9 cellular contexts compared by ENCODE assay signal in genomic region chr15:63598467-63599400, GRCh38. TPM values are rescaled to one million over a fixed set of nuclear protein-coding genes. Genes with fewer than 3 reads are reported as not detected.
DNase-seq lines count a peak whose midpoint lies in the region; ATAC-seq and TF ChIP-seq lines count a peak whose summit lies in the region.
"Had no signal": no experiment of that assay in that cellular context is flagged by ENCODE, and none has a peak within 500 bp of the region (broad histone marks: within the 10 kb centered on the region; RNA-seq: fewer than 3 reads in every experiment).

No MANE protein-coding gene starts in this region.

- H3K36me3 Mint-ChIP-seq in naive thymus-derived CD4-positive, alpha-beta T cell: peaks cover 3 to 26% (median 8%) of the 10 kb centered on the region in 5 donors

- peak overlapping the region; percentile 76 to 94 (median 90) for H3K27ac Mint-ChIP-seq in naive thymus-derived CD4-positive, alpha-beta T cell

- no peaks in the 10 kb centered on the region for H3K9me3 ChIP-seq in heart left ventricle
- H3K9me3 ChIP-seq in naive thymus-derived CD4-positive, alpha-beta T cell (ENCODE audit: control insufficient read depth in 2 of 3, low read length in 3 of 3): no peaks in the 10 kb centered on the region
- H3K9me3 ChIP-seq in vagina: no peaks in the 10 kb centered on the region
- no peaks in the 10 kb centered on the region for H3K9me3 ChIP-seq in MG63

- H3K4me3 ChIP-seq in heart left ventricle (peak overlapping the region in 11 of 12 donors; percentile 31 to 83 (median 65)), choroid plexus epithelial cell (ENCODE audit: low read depth, low read length) (no peak overlapping the region), vagina (peak overlapping the region; percentile 80 to 89), MG63 (no peak overlapping the region)
- H3K4me3 ChIP-seq in naive thymus-derived CD4-positive, alpha-beta T cell (ENCODE audit: low read length): no peak overlapping the region

- DNase-seq in heart left ventricle (peak in 1 of 5 donors; percentile 47), left ventricle myocardium superior (no peak), choroid plexus epithelial cell (ENCODE audit: low read depth) (peak; percentile 15), vagina (ENCODE audit: extremely low spot score in 2 of 2) (no peak), MG63 (no peak), AG08395 (ENCODE audit: low spot score) (no peak), globus pallidus (ENCODE audit: low spot score) (no peak)
- DNase-seq in naive thymus-derived CD4-positive, alpha-beta T cell: no peak
- DNase-seq: DND-41 had no signal

- peak in 2 of 4 donors; percentile 1 to 16 for ATAC-seq in heart left ventricle
- ATAC-seq in left ventricle myocardium superior: no peak
- no peak for ATAC-seq in naive thymus-derived CD4-positive, alpha-beta T cell

- no peak for TF ChIP-seq CTCF in heart left ventricle (IDR thresholded peaks at IDR 0.05)
- no peak for TF ChIP-seq CTCF in choroid plexus epithelial cell (conservative IDR thresholded peaks at IDR 0.05; ENCODE audit: low read depth, low read length)
- TF ChIP-seq CTCF in vagina (IDR thresholded peaks at IDR 0.05): no peak

- peaks cover 0 to 15% (median 1%) of the 10 kb centered on the region in 9 donors for H3K36me3 ChIP-seq in heart left ventricle
- H3K36me3 ChIP-seq in naive thymus-derived CD4-positive, alpha-beta T cell (ENCODE audit: control insufficient read depth in 2 of 3, insufficient read depth in 3 of 3, low read length in 3 of 3): no peaks in the 10 kb centered on the region
- H3K36me3 ChIP-seq in vagina: no peaks in the 10 kb centered on the region
- peaks cover 11% of the 10 kb centered on the region for H3K36me3 ChIP-seq in MG63

- H3K4me1 ChIP-seq in heart left ventricle: peaks cover 0 to 82% (median 52%) of the 10 kb centered on the region in 12 donors
- H3K4me1 ChIP-seq in naive thymus-derived CD4-positive, alpha-beta T cell (ENCODE audit: control insufficient read depth in 2 of 2, insufficient read depth in 2 of 2, low read length in 2 of 2): peaks cover 19% of the 10 kb centered on the region in 2 donors
- peaks cover 70% of the 10 kb centered on the region for H3K4me1 ChIP-seq in vagina

- 42 to 54% (median 49%) methylated on average over 12 of the region's 12 CpGs for WGBS in heart left ventricle, 4 donors

- peak overlapping the region; percentile 88 to 99 (median 92) for H3K4me3 Mint-ChIP-seq in naive thymus-derived CD4-positive, alpha-beta T cell

- no peaks in the 10 kb centered on the region for H3K27me3 Mint-ChIP-seq in naive thymus-derived CD4-positive, alpha-beta T cell

- TF ChIP-seq POLR2A in heart left ventricle (IDR thresholded peaks at IDR 0.05) (no peak), vagina (IDR thresholded peaks at IDR 0.05) (no peak)

- H3K27ac ChIP-seq in heart left ventricle (peak overlapping the region; percentile 78 to 95 (median 88)), vagina (peak overlapping the region; percentile 81)
- peak overlapping the region; percentile 80 for H3K27ac ChIP-seq in naive thymus-derived CD4-positive, alpha-beta T cell (ENCODE audit: low read depth, low read length)

- no peaks in the 10 kb centered on the region for H3K27me3 ChIP-seq in heart left ventricle
- no peaks in the 10 kb centered on the region for H3K27me3 ChIP-seq in naive thymus-derived CD4-positive, alpha-beta T cell (ENCODE audit: control insufficient read depth in 2 of 2, insufficient read depth in 2 of 2, low read length in 2 of 2)
- no peaks in the 10 kb centered on the region for H3K27me3 ChIP-seq in vagina
- H3K27me3 ChIP-seq in MG63: no peaks in the 10 kb centered on the region

- CTCF ChIA-PET in naive thymus-derived CD4-positive, alpha-beta T cell (lab: Charles Lee): interaction anchor here (1.2 to 6.5 kb wide), 7 partner anchors 11 to 134 kb away, joined by 3 to 40 read pairs (median 5); partner anchors contain the start of gene USP3

- peaks cover 0 to 4% (median 0%) of the 10 kb centered on the region in 11 donors for H3K9me3 Mint-ChIP-seq in naive thymus-derived CD4-positive, alpha-beta T cell

- intact Hi-C loops in heart left ventricle (cut with DNase I): loop anchor here in 9 of 10 donors (1.0 to 10.0 kb wide), 6 partner anchors 96 to 314 kb away; partner anchors contain the start of gene USP3 (in 8 of the 9)
- intact Hi-C loops in left ventricle myocardium superior (cut with micrococcal nuclease): no loop called here
- intact Hi-C loops in naive thymus-derived CD4-positive, alpha-beta T cell (cut with micrococcal nuclease): loop anchor here (1.0 to 10.0 kb wide), 3 partner anchors 132 to 314 kb away; no protein-coding TSS in a partner anchor
- intact Hi-C loops in vagina (cut with DNase I): loop anchor here (10.0 kb wide), 1 partner anchor 94 kb away; the partner anchor contains the start of gene USP3

- POLR2A ChIA-PET in naive thymus-derived CD4-positive, alpha-beta T cell (lab: Charles Lee): interaction anchor here (0.9 to 5.0 kb wide), 12 partner anchors 9 to 495 kb away, joined by 3 to 65 read pairs (median 6); partner anchors contain the start of genes CIAO2A and USP3

- H3K4me1 Mint-ChIP-seq in naive thymus-derived CD4-positive, alpha-beta T cell: peaks cover 43 to 74% (median 68%) of the 10 kb centered on the region in 7 donors

RNA-seq across cellular contexts. Expression of gene FBXL22, which starts 1.5 kb away (rescaled TPM):
- total RNA-seq in heart left ventricle: 10 to 100 TPM in 8 of 9 donors, 1 to 10 TPM in 1; 9.9 to 41.5 (median 23.4) TPM
- 10 to 100 TPM in 1 of 2 donors, 1 to 10 TPM in 1; 2.4 to 20.1 TPM for polyA plus RNA-seq in heart left ventricle
- 42.4 TPM for total RNA-seq in left ventricle myocardium superior
- 1 to 10 TPM in 4 of 5 experiments, under 1 TPM in 1; 0.94 to 3.3 (median 1.6) TPM for total RNA-seq in naive thymus-derived CD4-positive, alpha-beta T cell
- 1 to 10 TPM; 1.0 to 2.4 TPM for polyA plus RNA-seq in naive thymus-derived CD4-positive, alpha-beta T cell
- total RNA-seq in vagina: 10.1 TPM
- total RNA-seq in MG63 (2014; rRNA removed; shearing (Covaris generic); ENCODE audit: low replicate concordance): not detected in 2 replicates

Comparison
In these comparisons a context has a peak if more than half of its experiments do, and no peak if none do; other contexts are left out.
1. H3K4me3 ChIP-seq: peak in heart left ventricle (11 of 12) and vagina (2 of 2); none in choroid plexus epithelial cell (single experiment), naive thymus-derived CD4-positive, alpha-beta T cell (single experiment) and MG63 (single experiment).
2. Peak in every context shown above with its lines, with median percentiles within 50 percentile points of each other: H3K27ac ChIP-seq.